In the genomic region with DNA sequence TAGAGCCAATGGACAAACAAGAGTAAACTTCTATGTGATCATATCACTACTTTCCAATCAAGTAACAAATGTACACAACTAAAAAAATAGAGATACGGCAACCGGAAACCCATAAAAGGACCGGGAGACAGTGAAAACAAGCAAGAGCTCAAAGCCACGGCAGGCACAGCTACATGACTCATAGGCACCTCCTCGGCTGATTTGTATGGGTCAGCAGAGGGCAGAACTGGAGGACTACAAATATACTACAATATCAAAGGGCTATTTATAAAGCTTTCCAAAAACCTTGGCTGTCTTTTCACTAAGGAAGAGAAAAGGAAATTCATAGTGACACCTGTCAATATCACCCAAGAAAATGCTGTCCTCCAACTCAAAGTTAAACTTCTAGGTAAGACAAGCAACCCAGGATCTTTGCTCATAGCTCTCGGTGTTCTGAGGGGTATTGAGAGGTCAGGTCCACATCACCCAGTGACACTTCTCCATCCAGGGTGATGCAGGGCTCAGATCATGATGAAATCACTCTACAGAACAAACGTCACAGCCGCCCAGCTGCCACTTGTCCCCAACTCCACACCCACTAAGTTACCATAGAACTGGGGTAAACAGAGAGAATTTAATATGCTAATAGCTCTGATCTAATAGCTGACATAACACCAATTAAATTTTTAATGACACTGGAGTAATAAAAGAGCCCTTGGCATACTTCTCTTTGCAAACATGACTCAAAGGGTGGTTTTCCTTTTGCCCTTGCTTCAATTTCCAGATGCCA, we compare ENCODE assay signal across 8 cellular contexts. TPM values are rescaled to one million over a fixed set of nuclear protein-coding genes. Genes with fewer than 3 reads are reported as not detected.
DNase-seq lines count a peak whose midpoint lies in the region; ATAC-seq and TF ChIP-seq lines count a peak whose summit lies in the region.

No MANE protein-coding gene starts in this region.

- ATAC-seq in left cardiac atrium (peak; percentile 97 to 98), HG03457 (IDR thresholded peaks at IDR 0.05; ENCODE audit: unreplicated experiment) (no peak)

- DNase-seq in EH (ENCODE audit: low read depth) (peak; percentile 93), NCI-H146 (lab: John Stamatoyannopoulos, UW) (peak; percentile 34), amygdala (lab: John Stamatoyannopoulos, UW) (peak in 29 of 56 donors; percentile 10 to 69 (median 41)), left cardiac atrium (peak; percentile 83), retinal pigment epithelial cell (ENCODE audit: low read depth) (peak; percentile 86), NCI-H1694 (lab: John Stamatoyannopoulos, UW) (no peak)
- no peak for DNase-seq in activated CD4-positive, CD25-positive, alpha-beta regulatory T cell treated with anti-CD3 and anti-CD28 coated beads, Interleukin-2, amount 50 U/mL, for 72 hours

- no peak overlapping the region for H3K4me3 ChIP-seq in retinal pigment epithelial cell (ENCODE audit: low read length)

- no peak for TF ChIP-seq CTCF in retinal pigment epithelial cell (conservative IDR thresholded peaks at IDR 0.05; ENCODE audit: low read depth, low read length)

- intact Hi-C loops in left cardiac atrium (cut with DNase I), result no loop called here

RNA-seq across cellular contexts. Expression of gene PFDN1, which starts 41.3 kb away (rescaled TPM):
- total RNA-seq in left cardiac atrium, result 10 to 100 TPM; 49.1 to 54.7 TPM

Comparison
In these comparisons a context has a peak if more than half of its experiments do, and no peak if none do; other contexts are left out.
1. DNase-seq: peak in EH (single experiment), NCI-H146 (single experiment), amygdala (29 of 56), left cardiac atrium (single experiment) and retinal pigment epithelial cell (single experiment); none in activated CD4-positive, CD25-positive, alpha-beta regulatory T cell treated with anti-CD3 and anti-CD28 coated beads, Interleukin-2, amount 50 U/mL, for 72 hours (single experiment) and NCI-H1694 (single experiment).